Comparison of ENCODE assay signal across 20 cellular contexts in genomic region chr9:104263942-104264341, GRCh38.
"Had no signal": no experiment of that assay in that cellular context is flagged by ENCODE, and none has a peak within 500 bp of the region (broad histone marks: within the 10 kb centered on the region; RNA-seq: fewer than 3 reads in every experiment).

No MANE protein-coding gene starts in this region.

- H3K9me3 Mint-ChIP-seq: IgD-negative memory B cell; T-helper 1 cell treated with Interleukin-12 subunit alpha and Interleukin-12 subunit beta and Interleukin-4 antibody, amounts not matched to agents 30 μg/mL and 1 μg/mL, for 36 hours had no signal

- DNase-seq: Kasumi-1, MM.1S, NCI-H1092 treated with DMSO at 0.1 percent for 48 hours, NCI-H1417 treated with DMSO at 0.1 percent for 48 hours, NCI-H146, NCI-H1694 treated with DMSO at 0.1 percent for 48 hours, NCI-H1930, NCI-H2107, NCI-H2227 treated with DMSO at 0.1 percent for 48 hours, NCI-H524 treated with DMSO at 0.1 percent for 48 hours, NCI-H774, PC-3, SHP77, SK-N-SH, SW 1271, T-cell had no signal

- H3K4me1 Mint-ChIP-seq: IgD-negative memory B cell had no signal

- H3K36me3 Mint-ChIP-seq: IgD-negative memory B cell, T-cell had no signal

- H3K27ac Mint-ChIP-seq: IgD-negative memory B cell; T-cell; T-helper 1 cell treated with Interleukin-12 subunit alpha and Interleukin-12 subunit beta and Interleukin-4 antibody, amounts not matched to agents 30 μg/mL and 1 μg/mL, for 36 hours had no signal

- H3K4me3 Mint-ChIP-seq: IgD-negative memory B cell; T-cell; T-helper 1 cell treated with Interleukin-12 subunit alpha and Interleukin-12 subunit beta and Interleukin-4 antibody, amounts not matched to agents 30 μg/mL and 1 μg/mL, for 36 hours had no signal

- H3K27me3 Mint-ChIP-seq: IgD-negative memory B cell had no signal

- ATAC-seq: K562, Panc1, PC-3, T-cell had no signal
